In genomic region chrX:38627683-38628082, GRCh38 we compare ENCODE assay signal across 9 cellular contexts.
DNase-seq lines count a peak whose midpoint lies in the region; ATAC-seq, FAIRE-seq and TF ChIP-seq lines count a peak whose summit lies in the region.
"Had no signal": no experiment of that assay in that cellular context is flagged by ENCODE, and none has a peak within 500 bp of the region (broad histone marks: within the 10 kb centered on the region; RNA-seq: fewer than 3 reads in every experiment).

No MANE protein-coding gene starts in this region.

- H3K27ac ChIP-seq in A549 = no peak overlapping the region

- DNase-seq in A549 (ENCODE audit: low read depth in 1 of 2, low spot score in 1 of 2) = peak in 1 of 2 experiments; percentile 59
- peak; percentile 36 for DNase-seq in NOMO-1 treated with dmso at 0.1 percent for 144 hours (lab: John Stamatoyannopoulos, UW; ENCODE audit: unreplicated experiment)
- DNase-seq in cardiac fibroblast (ENCODE audit: low read depth in 2 of 2) = peak; percentile 0 to 42
- peak; percentile 5 for DNase-seq in renal cortical epithelial cell (ENCODE audit: low read depth)
- DNase-seq in NCI-H774 (lab: John Stamatoyannopoulos, UW) = no peak
- no peak for DNase-seq in GOT3 (lab: John Stamatoyannopoulos, UW)

- no peaks in the 10 kb centered on the region for H3K4me1 ChIP-seq in A549

- TF ChIP-seq RAD21 in A549 (conservative IDR thresholded peaks at IDR 0.05 in 1 of 2, IDR thresholded peaks at IDR 0.05 in 1 of 2) = peak in 1 of 2 experiments; percentile 46; a peak in 2 of 5 replicates

- no peak overlapping the region for H3K4me3 ChIP-seq in A549
- H3K4me3 ChIP-seq in cardiac fibroblast (replicated peaks in 1 of 2; ENCODE audit: low read depth in 2 of 2, low read length in 2 of 2) = no peak overlapping the region

- H3K9me3 ChIP-seq in A549 = no peaks in the 10 kb centered on the region

- ATAC-seq in A549 (peak; percentile 93 to 98), HG02852 (IDR thresholded peaks at IDR 0.05; ENCODE audit: unreplicated experiment) (peak; percentile 95)

- no peak for FAIRE-seq in A549 (lab: Jason Lieb, UNC)
- FAIRE-seq: islet of Langerhans had no signal

- POLR2A ChIA-PET in A549 (lab: Yijun Ruan, JAX) = no interaction called here

- TF ChIP-seq POLR2A in A549 (IDR thresholded peaks at IDR 0.05; ENCODE audit: low read length) = no peak

- peak; percentile 35 for TF ChIP-seq CTCF in A549 (IDR thresholded peaks at IDR 0.05)
- peak; percentile 88 for TF ChIP-seq CTCF in GM12873 (IDR thresholded peaks at IDR 0.05; ENCODE audit: insufficient read depth, low read depth, low read length, missing control alignments)
- TF ChIP-seq CTCF in cardiac fibroblast (IDR thresholded peaks at IDR 0.05; ENCODE audit: low read depth, low read length) = peak; percentile 62

- TF ChIP-seq EP300 in A549 (IDR thresholded peaks at IDR 0.05) = no peak

- CTCF ChIA-PET in A549 (lab: Yijun Ruan, JAX) = interaction anchor here (1.2 kb wide), 1 partner anchor 18 kb away, joined by 3 read pairs; no protein-coding TSS in a partner anchor

- no peak overlapping the region for H3K4me2 ChIP-seq in A549

TF ChIP-seq in A549, 52 proteins besides CTCF, POLR2A, EP300 and RAD21:
- TF ChIP-seq ZC3H11A (IDR thresholded peaks at IDR 0.05) (no peak), TFCP2L1 (CRISPR knock-in tag; IDR thresholded peaks at IDR 0.05) (no peak), SREBF2 (IDR thresholded peaks at IDR 0.05) (no peak), ESRRA (IDR thresholded peaks at IDR 0.05; ENCODE audit: borderline replicate concordance, low read length) (no peak), KDM1A (IDR thresholded peaks at IDR 0.05; ENCODE audit: low read depth) (no peak), RFX5 (IDR thresholded peaks at IDR 0.05) (no peak), HEYL (CRISPR knock-in tag; IDR thresholded peaks at IDR 0.05) (no peak), HOXB5 (CRISPR knock-in tag; IDR thresholded peaks at IDR 0.05) (no peak), RNF2 (IDR thresholded peaks at IDR 0.05; ENCODE audit: borderline replicate concordance, low read depth) (no peak), RCOR1 (IDR thresholded peaks at IDR 0.05; ENCODE audit: low read depth, low read length) (no peak), CEBPB (IDR thresholded peaks at IDR 0.05) (no peak), MAFK (IDR thresholded peaks at IDR 0.05; ENCODE audit: partially characterized antibody) (no peak), PBX3 (IDR thresholded peaks at IDR 0.05) (no peak)
TF ChIP-seq in A549: peak in this region for 0.

Comparison
In these comparisons a context has a peak if more than half of its experiments do, and no peak if none do; other contexts are left out.
1. DNase-seq: peak in NOMO-1 treated with dmso at 0.1 percent for 144 hours (single experiment), cardiac fibroblast (2 of 2) and renal cortical epithelial cell (single experiment); none in NCI-H774 (single experiment) and GOT3 (single experiment).
2. CTCF ChIP-seq: peak in every context shown above with its lines; median percentile 88 in GM12873; 62 in cardiac fibroblast; 35 in A549.